Comparison of ENCODE assay signal across 1 cellular context in genomic region chr9:118961857-118962256, GRCh38.
TF ChIP-seq lines count a peak whose summit lies in the region.

No MANE protein-coding gene starts in this region.

TF ChIP-seq in GM23338, 12 proteins besides CTCF, POLR2A, EP300 and RAD21 (continued from another document):
- TF ChIP-seq, protein P1, sequence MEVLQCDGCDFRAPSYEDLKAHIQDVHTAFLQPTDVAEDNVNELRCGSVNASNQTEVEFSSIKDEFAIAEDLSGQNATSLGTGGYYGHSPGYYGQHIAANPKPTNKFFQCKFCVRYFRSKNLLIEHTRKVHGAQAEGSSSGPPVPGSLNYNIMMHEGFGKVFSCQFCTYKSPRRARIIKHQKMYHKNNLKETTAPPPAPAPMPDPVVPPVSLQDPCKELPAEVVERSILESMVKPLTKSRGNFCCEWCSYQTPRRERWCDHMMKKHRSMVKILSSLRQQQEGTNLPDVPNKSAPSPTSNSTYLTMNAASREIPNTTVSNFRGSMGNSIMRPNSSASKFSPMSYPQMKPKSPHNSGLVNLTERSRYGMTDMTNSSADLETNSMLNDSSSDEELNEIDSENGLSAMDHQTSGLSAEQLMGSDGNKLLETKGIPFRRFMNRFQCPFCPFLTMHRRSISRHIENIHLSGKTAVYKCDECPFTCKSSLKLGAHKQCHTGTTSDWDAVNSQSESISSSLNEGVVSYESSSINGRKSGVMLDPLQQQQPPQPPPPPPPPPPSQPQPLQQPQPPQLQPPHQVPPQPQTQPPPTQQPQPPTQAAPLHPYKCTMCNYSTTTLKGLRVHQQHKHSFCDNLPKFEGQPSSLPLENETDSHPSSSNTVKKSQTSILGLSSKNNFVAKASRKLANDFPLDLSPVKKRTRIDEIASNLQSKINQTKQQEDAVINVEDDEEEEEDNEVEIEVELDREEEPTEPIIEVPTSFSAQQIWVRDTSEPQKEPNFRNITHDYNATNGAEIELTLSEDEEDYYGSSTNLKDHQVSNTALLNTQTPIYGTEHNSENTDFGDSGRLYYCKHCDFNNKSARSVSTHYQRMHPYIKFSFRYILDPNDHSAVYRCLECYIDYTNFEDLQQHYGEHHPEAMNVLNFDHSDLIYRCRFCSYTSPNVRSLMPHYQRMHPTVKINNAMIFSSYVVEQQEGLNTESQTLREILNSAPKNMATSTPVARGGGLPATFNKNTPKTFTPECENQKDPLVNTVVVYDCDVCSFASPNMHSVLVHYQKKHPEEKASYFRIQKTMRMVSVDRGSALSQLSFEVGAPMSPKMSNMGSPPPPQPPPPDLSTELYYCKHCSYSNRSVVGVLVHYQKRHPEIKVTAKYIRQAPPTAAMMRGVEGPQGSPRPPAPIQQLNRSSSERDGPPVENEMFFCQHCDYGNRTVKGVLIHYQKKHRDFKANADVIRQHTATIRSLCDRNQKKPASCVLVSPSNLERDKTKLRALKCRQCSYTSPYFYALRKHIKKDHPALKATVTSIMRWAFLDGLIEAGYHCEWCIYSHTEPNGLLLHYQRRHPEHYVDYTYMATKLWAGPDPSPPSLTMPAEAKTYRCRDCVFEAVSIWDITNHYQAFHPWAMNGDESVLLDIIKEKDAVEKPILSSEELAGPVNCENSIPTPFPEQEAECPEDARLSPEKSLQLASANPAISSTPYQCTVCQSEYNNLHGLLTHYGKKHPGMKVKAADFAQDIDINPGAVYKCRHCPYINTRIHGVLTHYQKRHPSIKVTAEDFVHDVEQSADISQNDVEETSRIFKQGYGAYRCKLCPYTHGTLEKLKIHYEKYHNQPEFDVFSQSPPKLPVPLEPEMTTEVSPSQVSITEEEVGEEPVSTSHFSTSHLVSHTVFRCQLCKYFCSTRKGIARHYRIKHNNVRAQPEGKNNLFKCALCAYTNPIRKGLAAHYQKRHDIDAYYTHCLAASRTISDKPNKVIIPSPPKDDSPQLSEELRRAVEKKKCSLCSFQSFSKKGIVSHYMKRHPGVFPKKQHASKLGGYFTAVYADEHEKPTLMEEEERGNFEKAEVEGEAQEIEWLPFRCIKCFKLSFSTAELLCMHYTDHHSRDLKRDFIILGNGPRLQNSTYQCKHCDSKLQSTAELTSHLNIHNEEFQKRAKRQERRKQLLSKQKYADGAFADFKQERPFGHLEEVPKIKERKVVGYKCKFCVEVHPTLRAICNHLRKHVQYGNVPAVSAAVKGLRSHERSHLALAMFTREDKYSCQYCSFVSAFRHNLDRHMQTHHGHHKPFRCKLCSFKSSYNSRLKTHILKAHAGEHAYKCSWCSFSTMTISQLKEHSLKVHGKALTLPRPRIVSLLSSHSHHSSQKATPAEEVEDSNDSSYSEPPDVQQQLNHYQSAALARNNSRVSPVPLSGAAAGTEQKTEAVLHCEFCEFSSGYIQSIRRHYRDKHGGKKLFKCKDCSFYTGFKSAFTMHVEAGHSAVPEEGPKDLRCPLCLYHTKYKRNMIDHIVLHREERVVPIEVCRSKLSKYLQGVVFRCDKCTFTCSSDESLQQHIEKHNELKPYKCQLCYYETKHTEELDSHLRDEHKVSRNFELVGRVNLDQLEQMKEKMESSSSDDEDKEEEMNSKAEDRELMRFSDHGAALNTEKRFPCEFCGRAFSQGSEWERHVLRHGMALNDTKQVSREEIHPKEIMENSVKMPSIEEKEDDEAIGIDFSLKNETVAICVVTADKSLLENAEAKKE (CRISPR knock-in tag; IDR thresholded peaks at IDR 0.05): 0 out of 2 replicates have a peak, but pooled peaks have one; percentile 13
TF ChIP-seq in GM23338: peak in this region for 1.
